ENCODE assay signal across 14 cellular contexts in genomic region chr14:92460541-92460915, GRCh38. TPM values are rescaled to one million over a fixed set of nuclear protein-coding genes. Genes with fewer than 3 reads are reported as not detected.
DNase-seq lines count a peak whose midpoint lies in the region; ATAC-seq, FAIRE-seq and TF ChIP-seq lines count a peak whose summit lies in the region.
"Had no signal": no experiment of that assay in that cellular context is flagged by ENCODE, and none has a peak within 500 bp of the region (broad histone marks: within the 10 kb centered on the region; RNA-seq: fewer than 3 reads in every experiment).

No MANE protein-coding gene starts in this region.

- H3F3A ChIP-seq in GM23338 (replicated peaks; ENCODE audit: low read depth), result no peaks in the 10 kb centered on the region

- POLR2A ChIA-PET in GM12878 (lab: Charles Lee), result interaction anchor here (0.6 to 2.0 kb wide), 7 partner anchors 12 to 221 kb away, joined by 3 to 6 read pairs (median 3); no protein-coding TSS in a partner anchor

- no peak for TF ChIP-seq RAD21 in GM12878 (IDR thresholded peaks at IDR 0.05; ENCODE audit: insufficient read depth, low read depth, low read length)

- no peaks in the 10 kb centered on the region for H3K9me3 ChIP-seq in GM12878 (replicated peaks; ENCODE audit: control insufficient read depth, insufficient read depth, low read length)
- H3K9me3 ChIP-seq in lower lobe of right lung, result no peaks in the 10 kb centered on the region
- no peaks in the 10 kb centered on the region for H3K9me3 ChIP-seq in subcutaneous abdominal adipose tissue (ENCODE audit: control insufficient read depth in 5 of 5, low read length in 5 of 5)
- H3K9me3 ChIP-seq: Peyer's patch had no signal

- H3K27me3 ChIP-seq in GM23338 (ENCODE audit: insufficient read depth) (no peaks in the 10 kb centered on the region), GM12878 (replicated peaks in 1 of 2; ENCODE audit: control insufficient read depth in 2 of 2, insufficient read depth in 2 of 2, low read length in 1 of 2) (no peaks in the 10 kb centered on the region), lower lobe of right lung (ENCODE audit: low read depth) (no peaks in the 10 kb centered on the region), subcutaneous abdominal adipose tissue (ENCODE audit: control insufficient read depth in 5 of 5, insufficient read depth in 4 of 5, low read length in 5 of 5) (peaks cover 0 to 13% (median 0%) of the 10 kb centered on the region in 5 donors)
- H3K27me3 ChIP-seq: Peyer's patch had no signal

- H3K9ac ChIP-seq in GM12878 (ENCODE audit: control insufficient read depth, insufficient read depth, low read length) (no peak overlapping the region), subcutaneous abdominal adipose tissue (ENCODE audit: low read length in 5 of 5) (peak overlapping the region in 2 of 5 donors; percentile 54 to 55)

- H3K36me3 Mint-ChIP-seq in GM23338 (ENCODE audit: low read depth), result no peaks in the 10 kb centered on the region
- H3K36me3 Mint-ChIP-seq: activated naive CD4-positive, alpha-beta T cell treated with anti-CD3 and anti-CD28 coated beads, Interleukin-2, amount 10 ng/mL, durations not matched to agents 7 days and 5 days had no signal

- TF ChIP-seq CTCF in GM23338 (conservative IDR thresholded peaks at IDR 0.05; ENCODE audit: low read depth in 2 of 2), result no peak
- no peak for TF ChIP-seq CTCF in GM12878 (IDR thresholded peaks at IDR 0.05 in 2 of 3, conservative IDR thresholded peaks at IDR 0.05 in 1 of 3; ENCODE audit: control insufficient read depth in 2 of 3, extremely low read depth in 1 of 3, insufficient read depth in 1 of 3, low read depth in 3 of 3, low read length in 3 of 3)
- TF ChIP-seq CTCF in lower lobe of right lung (IDR thresholded peaks at IDR 0.05), result no peak

- H2AFZ ChIP-seq in GM23338 (no peak overlapping the region), GM12878 (ENCODE audit: control insufficient read depth, low read depth, low read length) (no peak overlapping the region)

- H3K27me3 Mint-ChIP-seq in GM23338 (ENCODE audit: insufficient read depth, low read depth, poor library complexity), result no peaks in the 10 kb centered on the region

- ATAC-seq in GM23338, result no peak
- peak; percentile 5; the same call in 2 of the 3 replicates for ATAC-seq in GM12878
- ATAC-seq in lower lobe of right lung, result no peak
- no peak for ATAC-seq in GM21447 (IDR thresholded peaks at IDR 0.05; ENCODE audit: unreplicated experiment)
- no peak for ATAC-seq in HG03175 (IDR thresholded peaks at IDR 0.05; ENCODE audit: unreplicated experiment)

- no peak overlapping the region for H3K4me2 ChIP-seq in GM23338
- H3K4me2 ChIP-seq in GM12878 (ENCODE audit: control insufficient read depth, insufficient read depth), result peak overlapping the region; percentile 68; the same call in 1 of the 2 replicates

- no peak for FAIRE-seq in GM12878 (lab: Jason Lieb, UNC)
- FAIRE-seq: islet of Langerhans had no signal

- H3K79me2 ChIP-seq in GM23338 (replicated peaks; ENCODE audit: insufficient read depth), result no peaks in the 10 kb centered on the region
- no peaks in the 10 kb centered on the region for H3K79me2 ChIP-seq in GM12878 (ENCODE audit: control insufficient read depth, insufficient read depth, low read length)

- H3K27ac ChIP-seq in GM23338 (ENCODE audit: low read depth) (no peak overlapping the region), GM12878 (ENCODE audit: control insufficient read depth, insufficient read depth) (no peak overlapping the region), lower lobe of right lung (peak overlapping the region; percentile 80), subcutaneous abdominal adipose tissue (ENCODE audit: low read depth, low read length) (peak overlapping the region; percentile 77)

- H3K9me3 Mint-ChIP-seq in GM23338, result no peaks in the 10 kb centered on the region
- H3K9me3 Mint-ChIP-seq: activated naive CD4-positive, alpha-beta T cell treated with anti-CD3 and anti-CD28 coated beads, Interleukin-2, amount 10 ng/mL, durations not matched to agents 7 days and 5 days; T-helper 1 cell treated with Interleukin-12 subunit alpha and Interleukin-12 subunit beta and Interleukin-4 antibody, amounts not matched to agents 30 μg/mL and 1 μg/mL, for 36 hours had no signal

- H3K4me1 ChIP-seq in GM23338 (ENCODE audit: insufficient read depth) (no peaks in the 10 kb centered on the region), GM12878 (ENCODE audit: control insufficient read depth, insufficient read depth, low read length) (peaks cover 16% of the 10 kb centered on the region), lower lobe of right lung (peaks cover 46% of the 10 kb centered on the region), subcutaneous abdominal adipose tissue (ENCODE audit: control insufficient read depth in 5 of 5, insufficient read depth in 5 of 5, low read length in 5 of 5) (peaks cover 9 to 48% (median 39%) of the 10 kb centered on the region in 5 donors)
- H3K4me1 ChIP-seq: Peyer's patch had no signal

- RAD21 ChIA-PET in GM12878 (lab: Charles Lee; ENCODE audit: unreplicated experiment), result interaction anchor here (0.7 to 2.7 kb wide), 18 partner anchors 21 to 325 kb away, joined by 3 to 14 read pairs (median 5); no protein-coding TSS in a partner anchor

- intact Hi-C loops in GM12878 (cut with micrococcal nuclease; ENCODE audit: unreplicated experiment) (loop anchor here (2.0 kb wide), 1 partner anchor 220 kb away; no protein-coding TSS in a partner anchor), lower lobe of right lung (cut with DNase I) (no loop called here)

- 88% methylated on average over 6 of the region's 6 CpGs for WGBS in GM12878 (ENCODE audit: insufficient coverage, insufficient replicate concordance, low lambda C conversion rate, missing lambda C conversion rate)

- BruUV-seq in GM12878 (replicated peaks; lab: Mats Ljungman, UMichigan), result no TSS peak

- H3K27ac Mint-ChIP-seq in GM23338, result peak overlapping the region; percentile 48; the same call in 1 of the 2 replicates
- H3K27ac Mint-ChIP-seq: activated naive CD4-positive, alpha-beta T cell treated with anti-CD3 and anti-CD28 coated beads, Interleukin-2, amount 10 ng/mL, durations not matched to agents 7 days and 5 days had no signal

- no peak overlapping the region for H3K4me3 Mint-ChIP-seq in GM23338
- H3K4me3 Mint-ChIP-seq: activated naive CD4-positive, alpha-beta T cell treated with anti-CD3 and anti-CD28 coated beads, Interleukin-2, amount 10 ng/mL, durations not matched to agents 7 days and 5 days; T-helper 1 cell treated with Interleukin-12 subunit alpha and Interleukin-12 subunit beta and Interleukin-4 antibody, amounts not matched to agents 30 μg/mL and 1 μg/mL, for 36 hours had no signal

- in situ Hi-C loops in GM12878 (cut with MboI), result no loop called here

- CTCF ChIA-PET in GM12878 (lab: Yijun Ruan, JAX), result interaction anchor here (1.1 to 3.9 kb wide), 14 partner anchors 14 to 338 kb away, joined by 3 to 26 read pairs (median 4); no protein-coding TSS in a partner anchor

- TF ChIP-seq EP300 in GM12878 (IDR thresholded peaks at IDR 0.05; ENCODE audit: borderline replicate concordance in 1 of 2, control insufficient read depth in 1 of 2, low read depth in 2 of 2, low read length in 2 of 2), result no peak

- H3K4me3 ChIP-seq in GM23338, result no peak overlapping the region
- no peak overlapping the region for H3K4me3 ChIP-seq in GM12878
- no peak overlapping the region for H3K4me3 ChIP-seq in lower lobe of right lung
- peak overlapping the region in 1 of 5 donors; percentile 44 for H3K4me3 ChIP-seq in subcutaneous abdominal adipose tissue (ENCODE audit: low read depth in 1 of 5, low read length in 5 of 5)
- H3K4me3 ChIP-seq: Peyer's patch had no signal

- TF ChIP-seq POLR2A in GM12878 (IDR thresholded peaks at IDR 0.05; ENCODE audit: low read depth, low read length), result no peak

- H3K36me3 ChIP-seq in GM23338 (ENCODE audit: insufficient read depth), result no peaks in the 10 kb centered on the region
- H3K36me3 ChIP-seq in GM12878 (ENCODE audit: control insufficient read depth in 2 of 2, insufficient read depth in 2 of 2, low read length in 1 of 2), result no peaks in the 10 kb centered on the region
- no peaks in the 10 kb centered on the region for H3K36me3 ChIP-seq in lower lobe of right lung
- H3K36me3 ChIP-seq in subcutaneous abdominal adipose tissue (ENCODE audit: control insufficient read depth in 5 of 5, insufficient read depth in 5 of 5, low read length in 5 of 5), result no peaks in the 10 kb centered on the region
- H3K36me3 ChIP-seq: Peyer's patch had no signal

- SMC1A ChIA-PET in GM12878 (lab: Charles Lee; ENCODE audit: uncharacterized antibody, unreplicated experiment), result interaction anchor here (0.6 to 2.7 kb wide), 20 partner anchors 13 to 352 kb away, joined by 3 to 16 read pairs (median 4); no protein-coding TSS in a partner anchor

- DNase-seq in GM23338 (ENCODE audit: low spot score), result no peak
- DNase-seq in GM12878 (ENCODE audit: low read depth, low spot score), result no peak
- DNase-seq in lower lobe of right lung, result no peak
- no peak for DNase-seq in HK-2 (ENCODE audit: unreplicated experiment)
- DNase-seq: activated CD4-positive, CD25-positive, alpha-beta regulatory T cell treated with anti-CD3 and anti-CD28 coated beads, Interleukin-2, amount 50 U/mL, for 72 hours; activated naive CD4-positive, alpha-beta T cell treated with anti-CD3 and anti-CD28 coated beads, Interleukin-2, amount 10 ng/mL, durations not matched to agents 7 days and 5 days; GOT3; NCI-H2029 treated with DMSO at 0.1 percent for 48 hours had no signal

- no peaks in the 10 kb centered on the region for H3K9me2 ChIP-seq in GM23338 (ENCODE audit: insufficient read depth)

- peaks cover 2% of the 10 kb centered on the region for H3K4me1 Mint-ChIP-seq in GM23338

- H4K20me1 ChIP-seq in GM23338 (replicated peaks; ENCODE audit: insufficient read depth), result no peaks in the 10 kb centered on the region
- H4K20me1 ChIP-seq in GM12878 (ENCODE audit: control insufficient read depth, insufficient read depth), result no peaks in the 10 kb centered on the region

RNA-seq across cellular contexts. Expression of gene RIN3, which starts 53.1 kb away (rescaled TPM):
- total RNA-seq in GM23338 (2014; rRNA removed; shearing (Covaris generic)), result 0.78 and 0.97 TPM in 2 replicates
- polyA plus RNA-seq in GM23338 (2016; fragmentation: Nextera tagmentation; extraction: Ambion mirVana) (0.63 and 1.5 TPM in 2 replicates), GM12878 (2011; rRNA removed) (5.4 and 10.3 TPM in 2 replicates), GM12878 (2014; fragmentation: Illumina TruSeq; extraction: Trizol) (3.2 and 6.4 TPM in 2 replicates), GM12878 (2014; fragmentation: Nextera tagmentation; extraction: Ambion mirVana) (under 1 TPM; 0.91 to 0.95 TPM), GM12878 (2014; rRNA removed) (10.0 and 14.3 TPM in 2 replicates), GM12878 (2016; fragmentation: Nextera tagmentation; extraction: Ambion mirVana) (1 to 10 TPM; 6.3 to 6.7 TPM)
- total RNA-seq in GM12878 (2013; cell fraction: nucleolus; rRNA removed), result 78.3 and 86.3 TPM in 2 replicates
- total RNA-seq in GM12878 (2014; rRNA removed) (4.6 and 5.6 TPM in 2 replicates), GM12878 (2014; rRNA removed; fragmentation: Illumina TruSeq; extraction: Trizol) (3.5 and 4.7 TPM in 2 replicates), GM12878 (2021) (21.8 and 23.3 TPM in 2 replicates), lower lobe of right lung (70.6 TPM)
- polyA plus RNA-seq in GM12878 (2011; ENCODE audit: low read depth), result 3.7 TPM
- polyA plus RNA-seq in GM12878 (2011; cell fraction: cytosol; rRNA removed), result 12.8 and 13.0 TPM in 2 replicates
- 27.3 and 31.5 TPM in 2 replicates for polyA plus RNA-seq in GM12878 (2011; cell fraction: nucleus; rRNA removed)
- polyA plus RNA-seq in GM12878 (2012), result 9.1 and 12.8 TPM in 2 replicates
- polyA minus RNA-seq in GM12878 (2011; rRNA and poly(A)+ RNA removed), result 20.2 and 34.1 TPM in 2 replicates
- 14.3 and 17.9 TPM in 2 replicates for polyA minus RNA-seq in GM12878 (2011; cell fraction: cytosol; rRNA and poly(A)+ RNA removed)
- polyA minus RNA-seq in GM12878 (2011; cell fraction: nucleus; rRNA and poly(A)+ RNA removed), result 23.7 and 38.9 TPM in 2 replicates

Comparison
In these comparisons a context has a peak if more than half of its experiments do, and no peak if none do; other contexts are left out.
1. H3K27ac ChIP-seq: peak in lower lobe of right lung (single experiment) and subcutaneous abdominal adipose tissue (single experiment); none in GM23338 (single experiment) and GM12878 (single experiment).